Comparison of ENCODE assay signal across 14 cellular contexts in genomic region chr17:78719630-78720298, GRCh38.
DNase-seq lines count a peak whose midpoint lies in the region; ATAC-seq and TF ChIP-seq lines count a peak whose summit lies in the region.
"Had no signal": no experiment of that assay in that cellular context is flagged by ENCODE, and none has a peak within 500 bp of the region (broad histone marks: within the 10 kb centered on the region; RNA-seq: fewer than 3 reads in every experiment).

No MANE protein-coding gene starts in this region.

- H3F3A ChIP-seq in GM23248 (ENCODE audit: insufficient read depth) (peaks cover 10% of the 10 kb centered on the region; the same call in 1 of the 2 replicates), neural progenitor cell (ENCODE audit: low read depth) (peaks cover 37% of the 10 kb centered on the region)

- peak overlapping the region; percentile 4 for H3K4me3 Mint-ChIP-seq in activated CD4-positive, alpha-beta T cell treated with anti-CD3 and anti-CD28 coated beads for 36 hours
- peak overlapping the region; percentile 66 for H3K4me3 Mint-ChIP-seq in activated naive CD4-positive, alpha-beta T cell treated with anti-CD3 and anti-CD28 coated beads, Interleukin-2, amount 50 U/mL, for 24 hours
- H3K4me3 Mint-ChIP-seq in neural crest cell = peak overlapping the region; percentile 1
- H3K4me3 Mint-ChIP-seq in neural progenitor cell = no peak overlapping the region

- 88 to 94% methylated on average over 4 of the region's 4 CpGs for WGBS in GM23248 (ENCODE audit: low coverage in 1 of 2, low lambda C conversion rate in 2 of 2, missing lambda C conversion rate in 2 of 2), 2 experiments

- peaks cover 46% of the 10 kb centered on the region for H3K4me1 ChIP-seq in GM23248 (ENCODE audit: insufficient read depth)
- peaks cover 54% of the 10 kb centered on the region for H3K4me1 ChIP-seq in neural progenitor cell

- intact Hi-C loops in activated CD4-positive, alpha-beta T cell treated with anti-CD3 and anti-CD28 coated beads for 36 hours (cut with DNase I, micrococcal nuclease) = loop anchor here (1.0 to 5.0 kb wide), 4 partner anchors 10 to 337 kb away; no protein-coding TSS in a partner anchor

- peak; percentile 80 for ATAC-seq in activated CD4-positive, alpha-beta T cell treated with anti-CD3 and anti-CD28 coated beads for 36 hours
- no peak for ATAC-seq in HG03469 (IDR thresholded peaks at IDR 0.05; ENCODE audit: unreplicated experiment)
- ATAC-seq: left colon had no signal

- CTCF ChIA-PET in activated CD4-positive, alpha-beta T cell treated with anti-CD3 and anti-CD28 coated beads for 36 hours (lab: Charles Lee) = interaction anchor here (2.9 to 4.7 kb wide), 3 partner anchors 11 to 27 kb away, joined by 10 to 39 read pairs (median 29); no protein-coding TSS in a partner anchor

- H3K79me2 ChIP-seq in GM23248 (ENCODE audit: insufficient read depth) = peaks cover 88% of the 10 kb centered on the region
- H3K79me2 ChIP-seq in neural progenitor cell (ENCODE audit: low read depth) = no peaks in the 10 kb centered on the region

- H3K27me3 Mint-ChIP-seq in activated CD4-positive, alpha-beta T cell treated with anti-CD3 and anti-CD28 coated beads for 36 hours = no peaks in the 10 kb centered on the region
- no peaks in the 10 kb centered on the region for H3K27me3 Mint-ChIP-seq in activated naive CD4-positive, alpha-beta T cell treated with anti-CD3 and anti-CD28 coated beads, Interleukin-2, amount 50 U/mL, for 24 hours
- no peaks in the 10 kb centered on the region for H3K27me3 Mint-ChIP-seq in neural crest cell (ENCODE audit: low read depth)
- H3K27me3 Mint-ChIP-seq in neural progenitor cell (ENCODE audit: insufficient read depth, low read depth) = no peaks in the 10 kb centered on the region

- TF ChIP-seq CTCF in neural crest cell (conservative IDR thresholded peaks at IDR 0.05) = no peak
- TF ChIP-seq CTCF in neural progenitor cell (IDR thresholded peaks at IDR 0.05) = no peak

- H3K36me3 ChIP-seq in GM23248 (ENCODE audit: low read depth) (no peaks in the 10 kb centered on the region), neural progenitor cell (no peaks in the 10 kb centered on the region)

- H3K9me3 ChIP-seq in GM23248 (ENCODE audit: low read depth) (no peaks in the 10 kb centered on the region), neural progenitor cell (ENCODE audit: low read depth) (no peaks in the 10 kb centered on the region)

- peak; percentile 52 for DNase-seq in activated CD4-positive, alpha-beta T cell treated with anti-CD3 and anti-CD28 coated beads for 36 hours
- no peak for DNase-seq in activated CD4-positive, alpha-beta T cell treated with anti-CD3 and anti-CD28 coated beads, Interleukin-2, amount 50 U/mL, for 4 hours
- no peak for DNase-seq in Jurkat, Clone E6-1 (ENCODE audit: low read depth, low spot score)
- DNase-seq in neural crest cell (ENCODE audit: low read depth, low spot score) (no peak), GM23248 (no peak), neural progenitor cell (ENCODE audit: low spot score) (no peak)
- DNase-seq: DMS79 treated with DMSO at 0.1 percent for 48 hours; glutamatergic neuron; left colon; NCI-H187; NK-92 treated with Interleukin-12 subunit alpha and Interleukin-12 subunit beta, amount 100 ng/mL, for 24 hours; small intestine had no signal

- peaks cover 11% of the 10 kb centered on the region for H3K36me3 Mint-ChIP-seq in activated CD4-positive, alpha-beta T cell treated with anti-CD3 and anti-CD28 coated beads for 36 hours (ENCODE audit: low read depth)
- no peaks in the 10 kb centered on the region for H3K36me3 Mint-ChIP-seq in activated naive CD4-positive, alpha-beta T cell treated with anti-CD3 and anti-CD28 coated beads, Interleukin-2, amount 50 U/mL, for 24 hours
- H3K36me3 Mint-ChIP-seq in neural crest cell (ENCODE audit: low read depth) (no peaks in the 10 kb centered on the region), neural progenitor cell (no peaks in the 10 kb centered on the region)

- H3K9me3 Mint-ChIP-seq in activated CD4-positive, alpha-beta T cell treated with anti-CD3 and anti-CD28 coated beads for 36 hours (ENCODE audit: low read depth) = no peaks in the 10 kb centered on the region
- no peaks in the 10 kb centered on the region for H3K9me3 Mint-ChIP-seq in activated naive CD4-positive, alpha-beta T cell treated with anti-CD3 and anti-CD28 coated beads, Interleukin-2, amount 50 U/mL, for 24 hours
- H3K9me3 Mint-ChIP-seq in neural crest cell (no peaks in the 10 kb centered on the region), neural progenitor cell (no peaks in the 10 kb centered on the region)

- no peaks in the 10 kb centered on the region for H3K9me2 ChIP-seq in GM23248 (ENCODE audit: insufficient read depth)

- H3K27me3 ChIP-seq in GM23248 (replicated peaks; ENCODE audit: insufficient read depth) (no peaks in the 10 kb centered on the region), neural progenitor cell (no peaks in the 10 kb centered on the region)

- in situ Hi-C loops in GM23248 (cut with MboI) = no loop called here

- H3K4me3 ChIP-seq in Jurkat, Clone E6-1 (ENCODE audit: low read length) = peak overlapping the region; percentile 1; the same call in 1 of the 2 replicates
- no peak overlapping the region for H3K4me3 ChIP-seq in GM23248
- no peak overlapping the region for H3K4me3 ChIP-seq in neural progenitor cell

- POLR2A ChIA-PET in activated CD4-positive, alpha-beta T cell treated with anti-CD3 and anti-CD28 coated beads for 36 hours (lab: Charles Lee) = no interaction called here

- H3K9ac ChIP-seq in GM23248 = no peak overlapping the region
- H3K9ac ChIP-seq in neural progenitor cell = no peak overlapping the region

- H2AFZ ChIP-seq in GM23248 (no peak overlapping the region), neural progenitor cell (replicated peaks) (no peak overlapping the region)

- H3K4me2 ChIP-seq in GM23248 (ENCODE audit: unreplicated experiment) (no peak overlapping the region), neural progenitor cell (no peak overlapping the region)

- peak overlapping the region; percentile 83 for H3K27ac Mint-ChIP-seq in activated CD4-positive, alpha-beta T cell treated with anti-CD3 and anti-CD28 coated beads for 36 hours
- peak overlapping the region; percentile 98 for H3K27ac Mint-ChIP-seq in activated naive CD4-positive, alpha-beta T cell treated with anti-CD3 and anti-CD28 coated beads, Interleukin-2, amount 50 U/mL, for 24 hours
- no peak overlapping the region for H3K27ac Mint-ChIP-seq in neural crest cell (ENCODE audit: unreplicated experiment)
- no peak overlapping the region for H3K27ac Mint-ChIP-seq in neural progenitor cell

- H4K20me1 ChIP-seq in GM23248 (ENCODE audit: insufficient read depth) (peaks cover 3% of the 10 kb centered on the region; the same call in 1 of the 2 replicates), neural progenitor cell (ENCODE audit: low read depth) (peaks cover 44% of the 10 kb centered on the region)

- H3K27ac ChIP-seq in GM23248 = no peak overlapping the region
- H3K27ac ChIP-seq in neural progenitor cell = no peak overlapping the region

- peaks cover 94% of the 10 kb centered on the region for H3K4me1 Mint-ChIP-seq in activated CD4-positive, alpha-beta T cell treated with anti-CD3 and anti-CD28 coated beads for 36 hours
- H3K4me1 Mint-ChIP-seq in activated naive CD4-positive, alpha-beta T cell treated with anti-CD3 and anti-CD28 coated beads, Interleukin-2, amount 50 U/mL, for 24 hours = peaks cover 93% of the 10 kb centered on the region
- H3K4me1 Mint-ChIP-seq in neural crest cell (peaks cover 59% of the 10 kb centered on the region), neural progenitor cell (peaks cover 56% of the 10 kb centered on the region)

Comparison
In these comparisons a context has a peak if more than half of its experiments do, and no peak if none do; other contexts are left out.
1. H3K27ac Mint-ChIP-seq: peak in activated CD4-positive, alpha-beta T cell treated with anti-CD3 and anti-CD28 coated beads for 36 hours (single experiment) and activated naive CD4-positive, alpha-beta T cell treated with anti-CD3 and anti-CD28 coated beads, Interleukin-2, amount 50 U/mL, for 24 hours (single experiment); none in neural crest cell (single experiment) and neural progenitor cell (single experiment).